Comparison of ENCODE assay signal across 1 cellular context in the genomic region with DNA sequence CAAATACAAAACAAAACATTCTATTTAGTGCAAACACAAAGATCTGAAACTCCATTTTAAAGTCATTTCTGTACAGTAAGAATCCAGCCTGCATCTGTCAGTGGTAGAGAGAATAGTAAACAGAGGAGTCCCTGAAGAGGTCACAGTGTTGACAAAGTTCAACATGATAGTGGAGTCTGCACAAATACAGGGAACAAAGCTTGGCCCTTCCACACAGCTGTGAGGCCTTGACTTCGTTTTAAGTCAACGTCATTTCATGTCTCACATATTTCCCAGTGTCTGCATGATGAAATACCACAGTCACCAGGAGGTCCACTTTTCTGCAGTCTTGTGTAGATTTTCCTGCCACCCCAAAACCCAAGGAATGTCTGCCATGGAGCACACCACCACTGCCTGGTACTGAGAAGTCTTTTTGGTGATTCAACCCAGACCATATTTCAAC.
TF ChIP-seq lines count a peak whose summit lies in the region.

No MANE protein-coding gene starts in this region.

TF ChIP-seq in HepG2, 621 proteins besides CTCF, POLR2A, EP300 and RAD21 (continued from another document and continues in another):
- TF ChIP-seq ZNF644 (CRISPR knock-in tag; IDR thresholded peaks at IDR 0.05; ENCODE audit: low read depth) (peak; percentile 68; the same call in 1 of the 2 replicates), ZNF547 (CRISPR knock-in tag; IDR thresholded peaks at IDR 0.05) (no peak), NFE2 (CRISPR knock-in tag; IDR thresholded peaks at IDR 0.05) (no peak), ZFP82 (CRISPR knock-in tag; IDR thresholded peaks at IDR 0.05; ENCODE audit: borderline replicate concordance) (no peak), KLF6 (CRISPR knock-in tag; IDR thresholded peaks at IDR 0.05) (no peak), ZNF431 (CRISPR knock-in tag; IDR thresholded peaks at IDR 0.05; ENCODE audit: borderline replicate concordance, low read depth) (no peak), ZNF761 (CRISPR knock-in tag; conservative IDR thresholded peaks at IDR 0.05) (no peak), ZNF383 (CRISPR knock-in tag; IDR thresholded peaks at IDR 0.05; ENCODE audit: borderline replicate concordance) (no peak), ZNF781 (CRISPR knock-in tag; IDR thresholded peaks at IDR 0.05; ENCODE audit: borderline replicate concordance, not compliant biosample characterization) (no peak), HHEX (CRISPR knock-in tag; IDR thresholded peaks at IDR 0.05) (peak; percentile 92), ATF7 (IDR thresholded peaks at IDR 0.05) (peak; percentile 73), ATF7 (CRISPR knock-in tag; IDR thresholded peaks at IDR 0.05) (peak; percentile 88), MBD4 (IDR thresholded peaks at IDR 0.05; ENCODE audit: borderline replicate concordance, low read length) (peak; percentile 85; the same call in 1 of the 2 replicates), TBL1XR1 (IDR thresholded peaks at IDR 0.05; ENCODE audit: borderline replicate concordance, low read length, partially characterized antibody) (peak; percentile 87), ZFP1 (CRISPR knock-in tag; IDR thresholded peaks at IDR 0.05) (peak; percentile 68; the same call in 1 of the 2 replicates), KIAA2018 (CRISPR knock-in tag; IDR thresholded peaks at IDR 0.05; ENCODE audit: borderline replicate concordance) (no peak), KLF15 (CRISPR knock-in tag; IDR thresholded peaks at IDR 0.05; ENCODE audit: borderline replicate concordance) (no peak), ZNF44 (CRISPR knock-in tag; IDR thresholded peaks at IDR 0.05) (no peak), CEBPZ (IDR thresholded peaks at IDR 0.05; ENCODE audit: low read length) (no peak)
- TF ChIP-seq, protein P1, sequence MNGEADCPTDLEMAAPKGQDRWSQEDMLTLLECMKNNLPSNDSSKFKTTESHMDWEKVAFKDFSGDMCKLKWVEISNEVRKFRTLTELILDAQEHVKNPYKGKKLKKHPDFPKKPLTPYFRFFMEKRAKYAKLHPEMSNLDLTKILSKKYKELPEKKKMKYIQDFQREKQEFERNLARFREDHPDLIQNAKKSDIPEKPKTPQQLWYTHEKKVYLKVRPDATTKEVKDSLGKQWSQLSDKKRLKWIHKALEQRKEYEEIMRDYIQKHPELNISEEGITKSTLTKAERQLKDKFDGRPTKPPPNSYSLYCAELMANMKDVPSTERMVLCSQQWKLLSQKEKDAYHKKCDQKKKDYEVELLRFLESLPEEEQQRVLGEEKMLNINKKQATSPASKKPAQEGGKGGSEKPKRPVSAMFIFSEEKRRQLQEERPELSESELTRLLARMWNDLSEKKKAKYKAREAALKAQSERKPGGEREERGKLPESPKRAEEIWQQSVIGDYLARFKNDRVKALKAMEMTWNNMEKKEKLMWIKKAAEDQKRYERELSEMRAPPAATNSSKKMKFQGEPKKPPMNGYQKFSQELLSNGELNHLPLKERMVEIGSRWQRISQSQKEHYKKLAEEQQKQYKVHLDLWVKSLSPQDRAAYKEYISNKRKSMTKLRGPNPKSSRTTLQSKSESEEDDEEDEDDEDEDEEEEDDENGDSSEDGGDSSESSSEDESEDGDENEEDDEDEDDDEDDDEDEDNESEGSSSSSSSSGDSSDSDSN (CRISPR knock-in tag; IDR thresholded peaks at IDR 0.05), result no peak
- TF ChIP-seq, protein P2, sequence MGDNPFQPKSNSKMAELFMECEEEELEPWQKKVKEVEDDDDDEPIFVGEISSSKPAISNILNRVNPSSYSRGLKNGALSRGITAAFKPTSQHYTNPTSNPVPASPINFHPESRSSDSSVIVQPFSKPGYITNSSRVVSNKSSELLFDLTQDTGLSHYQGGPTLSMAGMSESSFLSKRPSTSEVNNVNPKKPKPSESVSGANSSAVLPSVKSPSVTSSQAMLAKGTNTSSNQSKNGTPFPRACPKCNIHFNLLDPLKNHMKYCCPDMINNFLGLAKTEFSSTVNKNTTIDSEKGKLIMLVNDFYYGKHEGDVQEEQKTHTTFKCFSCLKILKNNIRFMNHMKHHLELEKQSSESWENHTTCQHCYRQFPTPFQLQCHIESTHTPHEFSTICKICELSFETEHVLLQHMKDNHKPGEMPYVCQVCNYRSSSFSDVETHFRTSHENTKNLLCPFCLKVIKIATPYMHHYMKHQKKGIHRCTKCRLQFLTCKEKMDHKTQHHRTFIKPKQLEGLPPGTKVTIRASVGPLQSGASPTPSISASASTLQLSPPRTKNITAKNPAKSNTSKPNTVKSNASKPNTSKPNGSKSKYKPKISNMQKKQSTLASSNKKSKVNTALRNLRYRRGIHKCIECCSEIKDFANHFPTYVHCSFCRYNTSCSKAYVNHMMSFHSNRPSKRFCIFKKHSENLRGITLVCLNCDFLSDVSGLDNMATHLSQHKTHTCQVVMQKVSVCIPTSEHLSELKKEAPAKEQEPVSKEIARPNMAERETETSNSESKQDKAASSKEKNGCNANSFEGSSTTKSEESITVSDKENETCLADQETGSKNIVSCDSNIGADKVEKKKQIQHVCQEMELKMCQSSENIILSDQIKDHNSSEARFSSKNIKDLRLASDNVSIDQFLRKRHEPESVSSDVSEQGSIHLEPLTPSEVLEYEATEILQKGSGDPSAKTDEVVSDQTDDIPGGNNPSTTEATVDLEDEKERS (CRISPR knock-in tag; IDR thresholded peaks at IDR 0.05), result no peak
- TF ChIP-seq, protein P3, sequence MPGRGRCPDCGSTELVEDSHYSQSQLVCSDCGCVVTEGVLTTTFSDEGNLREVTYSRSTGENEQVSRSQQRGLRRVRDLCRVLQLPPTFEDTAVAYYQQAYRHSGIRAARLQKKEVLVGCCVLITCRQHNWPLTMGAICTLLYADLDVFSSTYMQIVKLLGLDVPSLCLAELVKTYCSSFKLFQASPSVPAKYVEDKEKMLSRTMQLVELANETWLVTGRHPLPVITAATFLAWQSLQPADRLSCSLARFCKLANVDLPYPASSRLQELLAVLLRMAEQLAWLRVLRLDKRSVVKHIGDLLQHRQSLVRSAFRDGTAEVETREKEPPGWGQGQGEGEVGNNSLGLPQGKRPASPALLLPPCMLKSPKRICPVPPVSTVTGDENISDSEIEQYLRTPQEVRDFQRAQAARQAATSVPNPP (CRISPR knock-in tag; IDR thresholded peaks at IDR 0.05), result no peak
- TF ChIP-seq, protein P4, sequence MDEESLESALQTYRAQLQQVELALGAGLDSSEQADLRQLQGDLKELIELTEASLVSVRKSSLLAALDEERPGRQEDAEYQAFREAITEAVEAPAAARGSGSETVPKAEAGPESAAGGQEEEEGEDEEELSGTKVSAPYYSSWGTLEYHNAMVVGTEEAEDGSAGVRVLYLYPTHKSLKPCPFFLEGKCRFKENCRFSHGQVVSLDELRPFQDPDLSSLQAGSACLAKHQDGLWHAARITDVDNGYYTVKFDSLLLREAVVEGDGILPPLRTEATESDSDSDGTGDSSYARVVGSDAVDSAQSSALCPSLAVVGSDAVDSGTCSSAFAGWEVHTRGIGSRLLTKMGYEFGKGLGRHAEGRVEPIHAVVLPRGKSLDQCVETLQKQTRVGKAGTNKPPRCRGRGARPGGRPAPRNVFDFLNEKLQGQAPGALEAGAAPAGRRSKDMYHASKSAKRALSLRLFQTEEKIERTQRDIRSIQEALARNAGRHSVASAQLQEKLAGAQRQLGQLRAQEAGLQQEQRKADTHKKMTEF (CRISPR knock-in tag; IDR thresholded peaks at IDR 0.05), result peak; percentile 94
- TF ChIP-seq, protein P5, sequence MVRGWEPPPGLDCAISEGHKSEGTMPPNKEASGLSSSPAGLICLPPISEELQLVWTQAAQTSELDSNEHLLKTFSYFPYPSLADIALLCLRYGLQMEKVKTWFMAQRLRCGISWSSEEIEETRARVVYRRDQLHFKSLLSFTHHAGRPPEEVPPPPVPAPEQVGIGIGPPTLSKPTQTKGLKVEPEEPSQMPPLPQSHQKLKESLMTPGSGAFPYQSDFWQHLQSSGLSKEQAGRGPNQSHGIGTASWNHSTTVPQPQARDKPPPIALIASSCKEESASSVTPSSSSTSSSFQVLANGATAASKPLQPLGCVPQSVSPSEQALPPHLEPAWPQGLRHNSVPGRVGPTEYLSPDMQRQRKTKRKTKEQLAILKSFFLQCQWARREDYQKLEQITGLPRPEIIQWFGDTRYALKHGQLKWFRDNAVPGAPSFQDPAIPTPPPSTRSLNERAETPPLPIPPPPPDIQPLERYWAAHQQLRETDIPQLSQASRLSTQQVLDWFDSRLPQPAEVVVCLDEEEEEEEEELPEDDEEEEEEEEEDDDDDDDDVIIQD (CRISPR knock-in tag; IDR thresholded peaks at IDR 0.05; ENCODE audit: low read depth), result peak; percentile 86; the same call in 1 of the 2 replicates
